ENCODE assay signal across 12 cellular contexts in genomic region chr5:151779531-151780125, GRCh38. TPM values are rescaled to one million over a fixed set of nuclear protein-coding genes. Genes with fewer than 3 reads are reported as not detected.
DNase-seq lines count a peak whose midpoint lies in the region; ATAC-seq, FAIRE-seq and TF ChIP-seq lines count a peak whose summit lies in the region.
"Had no signal": no experiment of that assay in that cellular context is flagged by ENCODE, and none has a peak within 500 bp of the region (broad histone marks: within the 10 kb centered on the region; RNA-seq: fewer than 3 reads in every experiment).

No MANE protein-coding gene starts in this region.

- H3K27ac ChIP-seq in CD4-positive, alpha-beta memory T cell (ENCODE audit: low read depth, low read length) = no peak overlapping the region
- H3K27ac ChIP-seq in endothelial cell of umbilical vein (ENCODE audit: insufficient read depth, low read depth, low read length) (no peak overlapping the region), stomach (no peak overlapping the region)

- TF ChIP-seq CTCF in Loucy (conservative IDR thresholded peaks at IDR 0.05; ENCODE audit: low read length) (no peak), endothelial cell of umbilical vein (IDR thresholded peaks at IDR 0.05; ENCODE audit: extremely low read depth in 1 of 2, insufficient read depth in 1 of 2, low read depth in 1 of 2, low read length in 2 of 2) (no peak), stomach (IDR thresholded peaks at IDR 0.05) (no peak)

- peak overlapping the region in 6 of 8 donors; percentile 26 to 84 (median 50) for H3K4me3 Mint-ChIP-seq in CD4-positive, alpha-beta memory T cell
- H3K4me3 Mint-ChIP-seq: nephron had no signal

- H3K4me1 Mint-ChIP-seq in CD4-positive, alpha-beta memory T cell = peaks cover 61 to 96% (median 79%) of the 10 kb centered on the region in 4 donors

- H3K36me3 ChIP-seq in CD4-positive, alpha-beta memory T cell (ENCODE audit: insufficient read depth, low read length) = peaks cover 9% of the 10 kb centered on the region
- H3K36me3 ChIP-seq in Loucy (ENCODE audit: insufficient read depth, low read length) (peaks cover 16% of the 10 kb centered on the region; the same call in 1 of the 2 replicates), endothelial cell of umbilical vein (ENCODE audit: control insufficient read depth in 2 of 2, extremely low read depth in 1 of 2, insufficient read depth in 2 of 2, low read length in 2 of 2) (peaks cover 2% of the 10 kb centered on the region in 2 experiments), stomach (peaks cover 0 to 15% (median 6%) of the 10 kb centered on the region in 4 donors)

- no peak for DNase-seq in CD4-positive, alpha-beta memory T cell
- DNase-seq in endothelial cell of umbilical vein (ENCODE audit: low read depth, low spot score) (no peak), stomach (no peak), erythroblast (lab: John Stamatoyannopoulos, UW) (no peak), head of caudate nucleus (no peak)
- DNase-seq: kidney, small intestine had no signal

- intact Hi-C loops in CD4-positive, alpha-beta memory T cell (cut with micrococcal nuclease) = no loop called here
- intact Hi-C loops in endothelial cell of umbilical vein (cut with micrococcal nuclease) = loop anchor here (10.0 kb wide), 1 partner anchor 525 kb away; the partner anchor contains the start of gene GM2A
- intact Hi-C loops in stomach (cut with DNase I; ENCODE audit: low total_unique reads) = no loop called here
- intact Hi-C loops in head of caudate nucleus (cut with DNase I) = no loop called here

- H3K27me3 ChIP-seq in CD4-positive, alpha-beta memory T cell (ENCODE audit: insufficient read depth, low read length) = no peaks in the 10 kb centered on the region
- H3K27me3 ChIP-seq in Loucy (ENCODE audit: insufficient read depth, low read length, poor library complexity, severe bottlenecking) = no peaks in the 10 kb centered on the region
- H3K27me3 ChIP-seq in endothelial cell of umbilical vein (ENCODE audit: control insufficient read depth in 2 of 2, insufficient read depth in 2 of 2, low read length in 2 of 2) = no peaks in the 10 kb centered on the region
- no peaks in the 10 kb centered on the region for H3K27me3 ChIP-seq in stomach

- H3F3A ChIP-seq in Loucy (ENCODE audit: low read depth) = no peaks in the 10 kb centered on the region

- H3K9ac ChIP-seq in Loucy (ENCODE audit: low read depth, low read length, poor library complexity, severe bottlenecking) (peak overlapping the region; percentile 29), endothelial cell of umbilical vein (replicated peaks; ENCODE audit: extremely low read depth, insufficient read depth, low read length) (no peak overlapping the region)

- H3K9me3 Mint-ChIP-seq in CD4-positive, alpha-beta memory T cell = no peaks in the 10 kb centered on the region
- H3K9me3 Mint-ChIP-seq: nephron had no signal

- TF ChIP-seq EP300 in stomach (IDR thresholded peaks at IDR 0.05) = no peak

- H4K20me1 ChIP-seq in Loucy (ENCODE audit: insufficient read depth, low read length, poor library complexity, severe bottlenecking) (peaks cover 98% of the 10 kb centered on the region), endothelial cell of umbilical vein (replicated peaks; ENCODE audit: control insufficient read depth, extremely low read depth, insufficient read depth, low read length) (peaks cover 41% of the 10 kb centered on the region)

- peak; percentile 57 for ATAC-seq in GM18861 (IDR thresholded peaks at IDR 0.05; ENCODE audit: unreplicated experiment)
- ATAC-seq in HG03354 (IDR thresholded peaks at IDR 0.05; ENCODE audit: poor library complexity, severe bottlenecking, unreplicated experiment) = no peak

- no peak overlapping the region for H3K4me3 ChIP-seq in CD4-positive, alpha-beta memory T cell (ENCODE audit: low read length in 2 of 2)
- H3K4me3 ChIP-seq in Loucy (ENCODE audit: low read length, poor library complexity, severe bottlenecking) (peak overlapping the region; percentile 56), endothelial cell of umbilical vein (replicated peaks in 1 of 3; ENCODE audit: insufficient read depth in 1 of 3, low read depth in 1 of 3, low read length in 3 of 3) (no peak overlapping the region), stomach (no peak overlapping the region)

- H2AFZ ChIP-seq in Loucy (ENCODE audit: low read length) (no peak overlapping the region), endothelial cell of umbilical vein (ENCODE audit: low read depth, low read length) (no peak overlapping the region)

- H3K4me2 ChIP-seq in Loucy (ENCODE audit: low read depth, low read length, poor library complexity, severe bottlenecking) = peak overlapping the region; percentile 83
- peak overlapping the region; percentile 1 for H3K4me2 ChIP-seq in endothelial cell of umbilical vein (ENCODE audit: insufficient read depth, low read length)

- H3K9me3 ChIP-seq in CD4-positive, alpha-beta memory T cell (ENCODE audit: control insufficient read depth in 1 of 2, low read length in 2 of 2) = no peaks in the 10 kb centered on the region
- H3K9me3 ChIP-seq in Loucy (ENCODE audit: insufficient read depth, low read depth, low read length) = no peaks in the 10 kb centered on the region
- H3K9me3 ChIP-seq in endothelial cell of umbilical vein (replicated peaks; ENCODE audit: control insufficient read depth, insufficient read depth, low read length) = no peaks in the 10 kb centered on the region
- H3K9me3 ChIP-seq in stomach = no peaks in the 10 kb centered on the region

- H3K27ac Mint-ChIP-seq in CD4-positive, alpha-beta memory T cell = peak overlapping the region in 5 of 7 donors; percentile 0 to 65 (median 43)

- dilution Hi-C loops in endothelial cell of umbilical vein (cut with MboI; ENCODE audit: extremely low pct_ligation_motif_present, low sequenced_read_pairs) = no loop called here

- CTCF ChIA-PET in CD4-positive, alpha-beta memory T cell (lab: Charles Lee; ENCODE audit: partially characterized antibody) = no interaction called here
- CTCF ChIA-PET in endothelial cell of umbilical vein (lab: Charles Lee) = no interaction called here

- BruUV-seq in endothelial cell of umbilical vein (replicated peaks; lab: Mats Ljungman, UMichigan) = no TSS peak

- no peaks in the 10 kb centered on the region for H3K9me1 ChIP-seq in endothelial cell of umbilical vein (replicated peaks; ENCODE audit: control insufficient read depth, extremely low read depth, insufficient read depth, low read length)

- FAIRE-seq in endothelial cell of umbilical vein (lab: Jason Lieb, UNC) = no peak
- FAIRE-seq: kidney, small intestine, urothelium cell line had no signal

- H3K27me3 Mint-ChIP-seq in CD4-positive, alpha-beta memory T cell = no peaks in the 10 kb centered on the region

- POLR2A ChIA-PET in CD4-positive, alpha-beta memory T cell (lab: Charles Lee; ENCODE audit: partially characterized antibody) = interaction anchor here (2.8 kb wide), 1 partner anchor 8 kb away, joined by 15 read pairs; the partner anchor contains the start of gene G3BP1
- POLR2A ChIA-PET in endothelial cell of umbilical vein (lab: Charles Lee) = no interaction called here

- WGBS in stomach, 5 donors = 31 to 58% (median 38%) methylated on average over 3 of the region's 3 CpGs

- peaks cover 95% of the 10 kb centered on the region for H3K4me1 ChIP-seq in CD4-positive, alpha-beta memory T cell (ENCODE audit: insufficient read depth, low read length)
- H3K4me1 ChIP-seq in Loucy (ENCODE audit: insufficient read depth, low read length, poor library complexity, severe bottlenecking) = peaks cover 70% of the 10 kb centered on the region
- peaks cover 21% of the 10 kb centered on the region for H3K4me1 ChIP-seq in endothelial cell of umbilical vein (ENCODE audit: control insufficient read depth, extremely low read depth, insufficient read depth, low read length)
- H3K4me1 ChIP-seq in stomach = peaks cover 59 to 100% (median 81%) of the 10 kb centered on the region in 4 donors

- no peak for TF ChIP-seq POLR2A in endothelial cell of umbilical vein (IDR thresholded peaks at IDR 0.05; ENCODE audit: low read depth, low read length)
- TF ChIP-seq POLR2A in stomach (IDR thresholded peaks at IDR 0.05) = no peak
- no peak for TF ChIP-seq POLR2A in erythroblast (IDR thresholded peaks at IDR 0.05; ENCODE audit: low read length)

- H3K9me2 ChIP-seq in Loucy (replicated peaks; ENCODE audit: low read depth, low read length) = no peaks in the 10 kb centered on the region

- H3K36me3 Mint-ChIP-seq in CD4-positive, alpha-beta memory T cell = peaks cover 32 to 34% of the 10 kb centered on the region in 2 donors

- peaks cover 100% of the 10 kb centered on the region for H3K79me2 ChIP-seq in Loucy (ENCODE audit: insufficient read depth, low read length)
- H3K79me2 ChIP-seq in endothelial cell of umbilical vein (ENCODE audit: control insufficient read depth, insufficient read depth, low read length) = peaks cover 100% of the 10 kb centered on the region

TF ChIP-seq in endothelial cell of umbilical vein, 7 proteins besides CTCF, POLR2A, EP300 and RAD21 (continues in another document):
- TF ChIP-seq JUN (IDR thresholded peaks at IDR 0.05; ENCODE audit: borderline replicate concordance, insufficient read depth, insufficient read length, low read depth) = no peak

RNA-seq across cellular contexts. Expression of gene G3BP1, which starts 7.9 kb away (rescaled TPM):
- total RNA-seq in CD4-positive, alpha-beta memory T cell = 100 to 1,000 TPM; 189 to 193 TPM
- 100 to 1,000 TPM; 178 to 188 TPM for polyA plus RNA-seq in CD4-positive, alpha-beta memory T cell
- total RNA-seq in endothelial cell of umbilical vein = 255 and 262 TPM in 2 replicates
- 39.5 and 50.5 TPM in 2 replicates for polyA plus RNA-seq in endothelial cell of umbilical vein
- 40.3 and 46.7 TPM in 2 replicates for polyA plus RNA-seq in endothelial cell of umbilical vein (2011; cell fraction: cytosol; rRNA removed)
- polyA plus RNA-seq in endothelial cell of umbilical vein (2011; cell fraction: nucleus; rRNA removed) = 53.0 and 64.6 TPM in 2 replicates
- polyA plus RNA-seq in endothelial cell of umbilical vein (2012) = 135 and 201 TPM in 2 replicates
- 272 and 322 TPM in 2 replicates for polyA minus RNA-seq in endothelial cell of umbilical vein
- polyA minus RNA-seq in endothelial cell of umbilical vein (2011; cell fraction: cytosol; rRNA and poly(A)+ RNA removed) = 211 TPM
- polyA minus RNA-seq in endothelial cell of umbilical vein (2011; cell fraction: nucleus; rRNA and poly(A)+ RNA removed) = 111 and 161 TPM in 2 replicates
- 100 to 1,000 TPM in 1 of 5 donors, 10 to 100 TPM in 4; 47.3 to 138 (median 68.7) TPM for total RNA-seq in stomach
- polyA plus RNA-seq in stomach = 10 to 100 TPM; 15.1 to 20.4 (median 18.6) TPM

RNA-seq across cellular contexts. Expression of gene ATOX1, which starts 21.2 kb away (rescaled TPM):
- total RNA-seq in CD4-positive, alpha-beta memory T cell = 10 to 100 TPM; 28.2 to 31.0 TPM
- 10 to 100 TPM; 42.8 to 64.5 TPM for polyA plus RNA-seq in CD4-positive, alpha-beta memory T cell
- 113 and 130 TPM in 2 replicates for total RNA-seq in endothelial cell of umbilical vein
- polyA plus RNA-seq in endothelial cell of umbilical vein = 292 and 392 TPM in 2 replicates
- 386 TPM in 2 replicates for polyA plus RNA-seq in endothelial cell of umbilical vein (2011; cell fraction: cytosol; rRNA removed)
- polyA plus RNA-seq in endothelial cell of umbilical vein (2011; cell fraction: nucleus; rRNA removed) = 104 and 109 TPM in 2 replicates
- 201 and 206 TPM in 2 replicates for polyA plus RNA-seq in endothelial cell of umbilical vein (2012)
- 107 and 132 TPM in 2 replicates for polyA minus RNA-seq in endothelial cell of umbilical vein
- polyA minus RNA-seq in endothelial cell of umbilical vein (2011; cell fraction: cytosol; rRNA and poly(A)+ RNA removed) = 29.2 TPM
- 28.1 and 40.3 TPM in 2 replicates for polyA minus RNA-seq in endothelial cell of umbilical vein (2011; cell fraction: nucleus; rRNA and poly(A)+ RNA removed)
- 10 to 100 TPM in 4 of 5 donors, not detected in 1; 24.6 to 80.6 (median 60.4) TPM for total RNA-seq in stomach
- polyA plus RNA-seq in stomach = 100 to 1,000 TPM; 111 to 177 (median 165) TPM
